Comparison of ENCODE assay signal across 8 cellular contexts in the genomic region with DNA sequence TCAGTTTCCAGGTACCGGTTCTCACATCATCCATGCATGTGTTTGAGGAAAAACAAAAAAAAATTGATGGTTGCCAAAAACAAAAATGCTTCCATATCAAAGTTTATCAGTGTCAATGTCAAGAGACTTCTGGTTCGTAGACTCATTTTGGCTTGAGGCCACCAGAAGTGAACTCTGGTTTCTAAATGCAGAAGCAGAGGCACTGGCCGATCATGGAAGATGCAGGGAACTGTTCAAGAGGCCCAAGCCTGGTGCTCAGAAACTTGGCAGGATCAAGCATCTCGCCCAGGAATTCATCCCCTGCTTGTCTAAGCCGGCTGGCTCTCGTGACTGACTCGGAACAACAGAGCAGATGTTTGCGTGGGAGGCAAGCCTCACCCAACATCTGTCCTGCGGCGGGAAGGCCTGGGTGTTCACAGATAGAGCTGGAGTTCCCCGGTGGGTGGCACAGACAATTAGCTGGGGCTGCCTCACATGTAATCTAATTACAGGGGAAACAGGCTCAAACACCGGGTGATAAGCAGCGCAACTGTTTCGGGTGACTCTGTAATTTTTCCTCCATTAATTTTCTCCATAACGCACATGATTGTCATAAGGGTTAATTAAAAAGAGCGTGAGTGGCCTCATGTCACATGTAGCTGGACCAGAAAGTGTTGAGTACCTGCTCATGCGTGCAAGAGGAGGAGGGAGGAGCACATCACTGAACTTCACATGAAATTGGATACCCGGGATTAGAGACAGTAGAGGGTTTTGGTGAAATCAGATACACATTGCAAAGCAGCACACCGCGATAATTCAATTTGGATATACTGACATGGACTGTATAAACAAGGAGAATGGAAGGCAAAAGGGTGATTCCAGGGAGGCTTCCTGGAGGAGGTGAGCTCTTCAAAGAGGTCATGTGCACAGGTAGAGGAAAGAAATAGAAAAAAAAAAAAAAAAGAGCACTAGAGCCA.
DNase-seq lines count a peak whose midpoint lies in the region; ATAC-seq, FAIRE-seq and TF ChIP-seq lines count a peak whose summit lies in the region.

No MANE protein-coding gene starts in this region.

- H3K4me1 ChIP-seq in Loucy (ENCODE audit: insufficient read depth, low read length, poor library complexity, severe bottlenecking), result peaks cover 86% of the 10 kb centered on the region
- H3K4me1 ChIP-seq in thoracic aorta (ENCODE audit: control insufficient read depth in 1 of 2, low read depth in 2 of 2), result peaks cover 27 to 68% of the 10 kb centered on the region in 2 donors

- H3K9me3 ChIP-seq in Loucy (ENCODE audit: insufficient read depth, low read depth, low read length), result no peaks in the 10 kb centered on the region
- H3K9me3 ChIP-seq in thoracic aorta, result no peaks in the 10 kb centered on the region

- H3K27ac ChIP-seq in thoracic aorta, result peak overlapping the region; percentile 60 to 72

- H3K4me2 ChIP-seq in Loucy (ENCODE audit: low read depth, low read length, poor library complexity, severe bottlenecking), result peak overlapping the region; percentile 67

- FAIRE-seq in bronchial epithelial cell (lab: Jason Lieb, UNC), result no peak

- ATAC-seq in GM18502 (IDR thresholded peaks at IDR 0.05; ENCODE audit: poor library complexity, unreplicated experiment) (peak; percentile 72), thoracic aorta (ENCODE audit: insufficient number of reproducible peaks, low FRiP score, low read depth) (no peak), HG02973 (IDR thresholded peaks at IDR 0.05; ENCODE audit: unreplicated experiment) (no peak)

- H3K9me2 ChIP-seq in Loucy (replicated peaks; ENCODE audit: low read depth, low read length), result no peaks in the 10 kb centered on the region

- H3K27me3 ChIP-seq in Loucy (ENCODE audit: insufficient read depth, low read length, poor library complexity, severe bottlenecking), result no peaks in the 10 kb centered on the region
- no peaks in the 10 kb centered on the region for H3K27me3 ChIP-seq in bronchial epithelial cell (ENCODE audit: control insufficient read depth, insufficient read depth, low read length)
- no peaks in the 10 kb centered on the region for H3K27me3 ChIP-seq in thoracic aorta (replicated peaks; ENCODE audit: insufficient read depth)

- TF ChIP-seq CTCF in Loucy (conservative IDR thresholded peaks at IDR 0.05; ENCODE audit: low read length) (no peak), bronchial epithelial cell (IDR thresholded peaks at IDR 0.05; ENCODE audit: insufficient read depth, low read length, severe bottlenecking) (no peak), thoracic aorta (IDR thresholded peaks at IDR 0.05) (no peak)

- H4K20me1 ChIP-seq in Loucy (ENCODE audit: insufficient read depth, low read length, poor library complexity, severe bottlenecking), result no peaks in the 10 kb centered on the region

- no peaks in the 10 kb centered on the region for H3F3A ChIP-seq in Loucy (ENCODE audit: low read depth)

- peak overlapping the region; percentile 64 for H3K9ac ChIP-seq in Loucy (ENCODE audit: low read depth, low read length, poor library complexity, severe bottlenecking)

- H3K79me2 ChIP-seq in Loucy (ENCODE audit: insufficient read depth, low read length), result no peaks in the 10 kb centered on the region

- H2AFZ ChIP-seq in Loucy (ENCODE audit: low read length), result no peak overlapping the region

- DNase-seq in SK-N-DZ (ENCODE audit: low spot score) (peak; percentile 98), bronchial epithelial cell (ENCODE audit: low read depth) (peak; percentile 83), myocyte (ENCODE audit: low read depth) (peak; percentile 90), thoracic aorta (ENCODE audit: low spot score) (peak; percentile 31)
- no peak for DNase-seq in NK-92 treated with Interleukin-12 subunit alpha and Interleukin-12 subunit beta, amount 100 ng/mL, for 24 hours (lab: John Stamatoyannopoulos, UW)

- peak overlapping the region; percentile 11 for H3K4me3 ChIP-seq in Loucy (ENCODE audit: low read length, poor library complexity, severe bottlenecking)
- no peak overlapping the region for H3K4me3 ChIP-seq in bronchial epithelial cell (ENCODE audit: low read depth, low read length)
- peak overlapping the region; percentile 21 for H3K4me3 ChIP-seq in thoracic aorta

- H3K36me3 ChIP-seq in Loucy (ENCODE audit: insufficient read depth, low read length) (no peaks in the 10 kb centered on the region), bronchial epithelial cell (ENCODE audit: control insufficient read depth, insufficient read depth, low read length) (no peaks in the 10 kb centered on the region), thoracic aorta (no peaks in the 10 kb centered on the region)
